In the genomic region with DNA sequence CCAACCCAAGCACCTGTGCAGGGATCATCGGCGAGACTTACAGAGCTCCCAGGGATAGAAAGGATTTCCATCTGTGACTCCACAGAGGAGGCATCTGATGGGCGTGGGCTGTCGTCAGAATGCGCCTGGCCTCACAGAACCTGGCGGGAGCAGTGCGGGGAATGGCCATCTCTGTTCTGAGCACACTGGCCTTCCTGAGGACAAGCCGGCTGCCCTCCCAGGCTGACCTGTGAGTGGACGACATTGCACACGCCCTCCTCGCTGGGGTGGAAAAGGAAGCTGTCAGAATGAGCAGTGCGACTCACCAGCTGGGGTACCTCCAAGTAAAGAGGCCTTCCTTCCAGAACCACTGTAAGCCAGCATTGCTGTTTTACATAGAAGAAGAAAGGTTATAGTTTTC, we compare ENCODE assay signal across 14 cellular contexts.
"Had no signal": no experiment of that assay in that cellular context is flagged by ENCODE, and none has a peak within 500 bp of the region (broad histone marks: within the 10 kb centered on the region; RNA-seq: fewer than 3 reads in every experiment).

No MANE protein-coding gene starts in this region.

- H3K27ac Mint-ChIP-seq: activated B cell treated with CpG ODN at 0.5 μM for 24 hours; brain; endodermal cell; memory B cell; stimulated activated memory B cell treated with anti-CD40 and anti-IgM and Interleukin-4, amounts not matched to agents 10 μg/mL and 1 μg/mL and 100 μg/mL, for 72 hours had no signal

- ATAC-seq: natural killer cell; right cardiac atrium; stimulated activated memory B cell treated with anti-CD40 and anti-IgM and Interleukin-4, amounts not matched to agents 10 μg/mL and 1 μg/mL and 100 μg/mL, for 72 hours had no signal

- DNase-seq: activated B cell treated with CpG ODN at 0.5 μM for 24 hours; activated CD4-positive, alpha-beta T cell treated with anti-CD3 and anti-CD28 coated beads, Interleukin-2, amount 50 U/mL, for 1 hour; activated naive CD4-positive, alpha-beta T cell treated with anti-CD3 and anti-CD28 coated beads, Interleukin-2, amount 50 U/mL, for 16 hours; activated T-cell treated with anti-CD3 and anti-CD28 coated beads for 4 hours; cerebellar nuclear complex; endodermal cell; left ventricle myocardium inferior; natural killer cell; right cardiac atrium had no signal

- H3K27ac ChIP-seq: left ventricle myocardium inferior, tibial nerve had no signal

- H3K36me3 ChIP-seq: left ventricle myocardium inferior, tibial nerve had no signal

- H3K9me3 ChIP-seq: tibial nerve had no signal

- H3K36me3 Mint-ChIP-seq: brain; memory B cell; natural killer cell; stimulated activated memory B cell treated with anti-CD40 and anti-IgM and Interleukin-4, amounts not matched to agents 10 μg/mL and 1 μg/mL and 100 μg/mL, for 72 hours had no signal

- H3K27me3 Mint-ChIP-seq: activated B cell treated with CpG ODN at 0.5 μM for 24 hours, brain had no signal

- H3K4me2 ChIP-seq: smooth muscle cell had no signal

- H3K4me1 Mint-ChIP-seq: activated B cell treated with CpG ODN at 0.5 μM for 24 hours; stimulated activated memory B cell treated with anti-CD40 and anti-IgM and Interleukin-4, amounts not matched to agents 10 μg/mL and 1 μg/mL and 100 μg/mL, for 72 hours had no signal

- H3K4me3 Mint-ChIP-seq: activated B cell treated with CpG ODN at 0.5 μM for 24 hours; brain; endodermal cell; memory B cell; natural killer cell; stimulated activated memory B cell treated with anti-CD40 and anti-IgM and Interleukin-4, amounts not matched to agents 10 μg/mL and 1 μg/mL and 100 μg/mL, for 72 hours had no signal

- H3K4me1 ChIP-seq: tibial nerve had no signal

- H3K27me3 ChIP-seq: tibial nerve had no signal

- H3K4me3 ChIP-seq: left ventricle myocardium inferior, smooth muscle cell, tibial nerve had no signal
